1 cellular context compared by ENCODE assay signal in the genomic region with DNA sequence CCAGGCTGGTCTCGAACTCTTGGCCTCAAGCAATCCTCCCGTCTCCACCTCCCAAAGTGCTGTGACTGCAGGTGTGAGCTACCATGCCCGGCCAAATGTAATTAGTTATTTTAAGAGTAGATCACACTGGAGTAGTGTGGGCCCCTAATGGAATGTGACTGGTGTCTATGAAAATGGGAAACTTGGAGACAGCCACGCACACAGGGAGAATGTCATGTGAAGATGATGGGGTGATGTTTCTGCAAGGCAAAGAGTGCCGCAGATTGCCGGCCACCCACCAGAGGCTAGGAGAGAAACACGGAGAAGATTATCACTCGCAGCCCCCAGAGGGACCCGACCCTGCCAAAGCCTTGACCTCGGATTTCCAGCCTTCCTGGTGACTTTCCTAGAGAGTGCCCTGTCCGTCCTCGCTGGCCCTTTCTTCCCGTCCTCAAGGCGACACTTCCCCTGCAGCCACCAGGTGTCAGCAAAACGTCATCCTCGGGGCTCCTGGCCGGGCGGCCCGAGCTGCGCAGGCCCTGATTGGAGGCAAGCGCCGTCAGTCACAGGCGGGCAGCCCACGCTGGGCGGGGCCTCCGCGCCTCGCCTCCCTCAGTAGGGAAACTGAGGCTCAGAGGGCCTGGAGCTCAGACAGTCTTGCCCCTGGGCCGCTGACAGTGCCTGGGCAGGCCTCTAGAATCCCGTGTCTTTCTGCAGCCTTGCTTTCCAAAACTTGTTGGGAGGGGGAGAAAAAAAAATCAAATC.
A peak's percentile ranks its signal among the peaks of the same experiment; 100 is the strongest.
TF ChIP-seq lines count a peak whose summit lies in the region.

No MANE protein-coding gene starts in this region.

TF ChIP-seq in HEK293, 187 proteins besides CTCF, POLR2A, EP300 and RAD21 (continued from another document and continues in another):
- TF ChIP-seq ZNF621 (tag by site-specific recombination; IDR thresholded peaks at IDR 0.05) (no peak), KLF10 (tag by site-specific recombination; IDR thresholded peaks at IDR 0.05) (no peak), ZNF626 (tag by site-specific recombination; IDR thresholded peaks at IDR 0.05) (no peak), KLF1 (tag by site-specific recombination; IDR thresholded peaks at IDR 0.05) (peak; percentile 17; the same call in 1 of the 2 replicates), ZNF114 (tag by site-specific recombination; IDR thresholded peaks at IDR 0.05) (no peak), ZNF677 (tag by site-specific recombination; IDR thresholded peaks at IDR 0.05) (no peak), ZNF335 (tag by site-specific recombination; conservative IDR thresholded peaks at IDR 0.05) (no peak), ZNF202 (tag by site-specific recombination; IDR thresholded peaks at IDR 0.05; ENCODE audit: borderline replicate concordance) (no peak), ZNF19 (tag by site-specific recombination; IDR thresholded peaks at IDR 0.05; ENCODE audit: low read depth) (no peak), ZNF544 (tag by site-specific recombination; IDR thresholded peaks at IDR 0.05) (no peak), ZNF623 (tag by site-specific recombination; IDR thresholded peaks at IDR 0.05) (no peak), KLF9 (tag by site-specific recombination; IDR thresholded peaks at IDR 0.05; ENCODE audit: low read depth) (no peak), ZNF214 (tag by site-specific recombination; IDR thresholded peaks at IDR 0.05; ENCODE audit: borderline replicate concordance) (no peak), ZNF366 (tag by site-specific recombination; conservative IDR thresholded peaks at IDR 0.05) (peak; percentile 36; the same call in 1 of the 2 replicates), EGR2 (tag by site-specific recombination; IDR thresholded peaks at IDR 0.05; ENCODE audit: low read depth) (peak; percentile 71), OVOL3 (tag by site-specific recombination; IDR thresholded peaks at IDR 0.05) (no peak), GLIS2 (tag by site-specific recombination; IDR thresholded peaks at IDR 0.05) (no peak), ZIC2 (tag by site-specific recombination; IDR thresholded peaks at IDR 0.05) (no peak), SCRT2 (tag by site-specific recombination; IDR thresholded peaks at IDR 0.05) (no peak), ZNF248 (tag by site-specific recombination; IDR thresholded peaks at IDR 0.05) (no peak), SETDB1 (IDR thresholded peaks at IDR 0.05; ENCODE audit: insufficient read length, low read length) (no peak), ZFHX2 (tag by site-specific recombination; conservative IDR thresholded peaks at IDR 0.05) (peak; percentile 88), RBAK (tag by site-specific recombination; IDR thresholded peaks at IDR 0.05) (no peak), ZNF747 (tag by site-specific recombination; IDR thresholded peaks at IDR 0.05) (no peak), ZNF2 (tag by site-specific recombination; IDR thresholded peaks at IDR 0.05) (no peak), ZNF157 (tag by site-specific recombination; IDR thresholded peaks at IDR 0.05) (no peak), ZNF514 (tag by site-specific recombination; IDR thresholded peaks at IDR 0.05) (no peak), ZNF133 (tag by site-specific recombination; IDR thresholded peaks at IDR 0.05) (no peak), ZNF169 (tag by site-specific recombination; IDR thresholded peaks at IDR 0.05) (no peak), ZNF670 (tag by site-specific recombination; IDR thresholded peaks at IDR 0.05; ENCODE audit: low read depth) (no peak), ZNF777 (tag by site-specific recombination; IDR thresholded peaks at IDR 0.05; ENCODE audit: borderline replicate concordance) (no peak), IKZF3 (tag by site-specific recombination; IDR thresholded peaks at IDR 0.05) (no peak; the same call in 1 of the 2 replicates), ZNF394 (tag by site-specific recombination; IDR thresholded peaks at IDR 0.05; ENCODE audit: borderline replicate concordance) (no peak), ZNF548 (tag by site-specific recombination; IDR thresholded peaks at IDR 0.05) (no peak), FEZF1 (tag by site-specific recombination; IDR thresholded peaks at IDR 0.05) (no peak)
- TF ChIP-seq, protein P1, sequence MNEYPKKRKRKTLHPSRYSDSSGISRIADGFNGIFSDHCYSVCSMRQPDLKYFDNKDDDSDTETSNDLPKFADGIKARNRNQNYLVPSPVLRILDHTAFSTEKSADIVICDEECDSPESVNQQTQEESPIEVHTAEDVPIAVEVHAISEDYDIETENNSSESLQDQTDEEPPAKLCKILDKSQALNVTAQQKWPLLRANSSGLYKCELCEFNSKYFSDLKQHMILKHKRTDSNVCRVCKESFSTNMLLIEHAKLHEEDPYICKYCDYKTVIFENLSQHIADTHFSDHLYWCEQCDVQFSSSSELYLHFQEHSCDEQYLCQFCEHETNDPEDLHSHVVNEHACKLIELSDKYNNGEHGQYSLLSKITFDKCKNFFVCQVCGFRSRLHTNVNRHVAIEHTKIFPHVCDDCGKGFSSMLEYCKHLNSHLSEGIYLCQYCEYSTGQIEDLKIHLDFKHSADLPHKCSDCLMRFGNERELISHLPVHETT (tag by site-specific recombination; IDR thresholded peaks at IDR 0.05), result no peak
- TF ChIP-seq, protein P2, sequence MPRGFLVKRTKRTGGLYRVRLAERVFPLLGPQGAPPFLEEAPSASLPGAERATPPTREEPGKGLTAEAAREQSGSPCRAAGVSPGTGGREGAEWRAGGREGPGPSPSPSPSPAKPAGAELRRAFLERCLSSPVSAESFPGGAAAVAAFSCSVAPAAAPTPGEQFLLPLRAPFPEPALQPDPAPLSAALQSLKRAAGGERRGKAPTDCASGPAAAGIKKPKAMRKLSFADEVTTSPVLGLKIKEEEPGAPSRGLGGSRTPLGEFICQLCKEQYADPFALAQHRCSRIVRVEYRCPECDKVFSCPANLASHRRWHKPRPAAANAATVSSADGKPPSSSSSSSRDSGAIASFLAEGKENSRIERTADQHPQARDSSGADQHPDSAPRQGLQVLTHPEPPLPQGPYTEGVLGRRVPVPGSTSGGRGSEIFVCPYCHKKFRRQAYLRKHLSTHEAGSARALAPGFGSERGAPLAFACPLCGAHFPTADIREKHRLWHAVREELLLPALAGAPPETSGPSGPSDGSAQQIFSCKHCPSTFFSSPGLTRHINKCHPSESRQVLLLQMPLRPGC (tag by site-specific recombination; IDR thresholded peaks at IDR 0.05), result no peak
- TF ChIP-seq, protein P3, sequence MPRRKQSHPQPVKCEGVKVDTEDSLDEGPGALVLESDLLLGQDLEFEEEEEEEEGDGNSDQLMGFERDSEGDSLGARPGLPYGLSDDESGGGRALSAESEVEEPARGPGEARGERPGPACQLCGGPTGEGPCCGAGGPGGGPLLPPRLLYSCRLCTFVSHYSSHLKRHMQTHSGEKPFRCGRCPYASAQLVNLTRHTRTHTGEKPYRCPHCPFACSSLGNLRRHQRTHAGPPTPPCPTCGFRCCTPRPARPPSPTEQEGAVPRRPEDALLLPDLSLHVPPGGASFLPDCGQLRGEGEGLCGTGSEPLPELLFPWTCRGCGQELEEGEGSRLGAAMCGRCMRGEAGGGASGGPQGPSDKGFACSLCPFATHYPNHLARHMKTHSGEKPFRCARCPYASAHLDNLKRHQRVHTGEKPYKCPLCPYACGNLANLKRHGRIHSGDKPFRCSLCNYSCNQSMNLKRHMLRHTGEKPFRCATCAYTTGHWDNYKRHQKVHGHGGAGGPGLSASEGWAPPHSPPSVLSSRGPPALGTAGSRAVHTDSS (tag by site-specific recombination; IDR thresholded peaks at IDR 0.05), result no peak
- TF ChIP-seq, protein P4, sequence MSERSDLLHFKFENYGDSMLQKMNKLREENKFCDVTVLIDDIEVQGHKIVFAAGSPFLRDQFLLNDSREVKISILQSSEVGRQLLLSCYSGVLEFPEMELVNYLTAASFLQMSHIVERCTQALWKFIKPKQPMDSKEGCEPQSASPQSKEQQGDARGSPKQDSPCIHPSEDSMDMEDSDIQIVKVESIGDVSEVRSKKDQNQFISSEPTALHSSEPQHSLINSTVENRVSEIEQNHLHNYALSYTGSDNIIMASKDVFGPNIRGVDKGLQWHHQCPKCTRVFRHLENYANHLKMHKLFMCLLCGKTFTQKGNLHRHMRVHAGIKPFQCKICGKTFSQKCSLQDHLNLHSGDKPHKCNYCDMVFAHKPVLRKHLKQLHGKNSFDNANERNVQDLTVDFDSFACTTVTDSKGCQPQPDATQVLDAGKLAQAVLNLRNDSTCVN (tag by site-specific recombination; optimal IDR thresholded peaks at IDR 0.05), result no peak
- TF ChIP-seq, protein P5, sequence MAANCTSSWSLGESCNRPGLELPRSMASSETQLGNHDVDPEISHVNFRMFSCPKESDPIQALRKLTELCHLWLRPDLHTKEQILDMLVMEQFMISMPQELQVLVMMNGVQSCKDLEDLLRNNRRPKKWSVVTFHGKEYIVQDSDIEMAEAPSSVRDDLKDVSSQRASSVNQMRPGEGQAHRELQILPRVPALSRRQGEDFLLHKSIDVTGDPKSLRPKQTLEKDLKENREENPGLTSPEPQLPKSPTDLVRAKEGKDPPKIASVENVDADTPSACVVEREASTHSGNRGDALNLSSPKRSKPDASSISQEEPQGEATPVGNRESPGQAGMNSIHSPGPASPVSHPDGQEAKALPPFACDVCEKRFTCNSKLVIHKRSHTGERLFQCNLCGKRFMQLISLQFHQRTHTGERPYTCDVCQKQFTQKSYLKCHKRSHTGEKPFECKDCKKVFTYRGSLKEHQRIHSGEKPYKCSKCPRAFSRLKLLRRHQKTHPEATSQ (tag by site-specific recombination; IDR thresholded peaks at IDR 0.05), result no peak
- TF ChIP-seq, protein P6, sequence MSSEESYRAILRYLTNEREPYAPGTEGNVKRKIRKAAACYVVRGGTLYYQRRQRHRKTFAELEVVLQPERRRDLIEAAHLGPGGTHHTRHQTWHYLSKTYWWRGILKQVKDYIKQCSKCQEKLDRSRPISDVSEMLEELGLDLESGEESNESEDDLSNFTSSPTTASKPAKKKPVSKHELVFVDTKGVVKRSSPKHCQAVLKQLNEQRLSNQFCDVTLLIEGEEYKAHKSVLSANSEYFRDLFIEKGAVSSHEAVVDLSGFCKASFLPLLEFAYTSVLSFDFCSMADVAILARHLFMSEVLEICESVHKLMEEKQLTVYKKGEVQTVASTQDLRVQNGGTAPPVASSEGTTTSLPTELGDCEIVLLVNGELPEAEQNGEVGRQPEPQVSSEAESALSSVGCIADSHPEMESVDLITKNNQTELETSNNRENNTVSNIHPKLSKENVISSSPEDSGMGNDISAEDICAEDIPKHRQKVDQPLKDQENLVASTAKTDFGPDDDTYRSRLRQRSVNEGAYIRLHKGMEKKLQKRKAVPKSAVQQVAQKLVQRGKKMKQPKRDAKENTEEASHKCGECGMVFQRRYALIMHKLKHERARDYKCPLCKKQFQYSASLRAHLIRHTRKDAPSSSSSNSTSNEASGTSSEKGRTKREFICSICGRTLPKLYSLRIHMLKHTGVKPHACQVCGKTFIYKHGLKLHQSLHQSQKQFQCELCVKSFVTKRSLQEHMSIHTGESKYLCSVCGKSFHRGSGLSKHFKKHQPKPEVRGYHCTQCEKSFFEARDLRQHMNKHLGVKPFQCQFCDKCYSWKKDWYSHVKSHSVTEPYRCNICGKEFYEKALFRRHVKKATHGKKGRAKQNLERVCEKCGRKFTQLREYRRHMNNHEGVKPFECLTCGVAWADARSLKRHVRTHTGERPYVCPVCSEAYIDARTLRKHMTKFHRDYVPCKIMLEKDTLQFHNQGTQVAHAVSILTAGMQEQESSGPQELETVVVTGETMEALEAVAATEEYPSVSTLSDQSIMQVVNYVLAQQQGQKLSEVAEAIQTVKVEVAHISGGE (tag by site-specific recombination; conservative IDR thresholded peaks at IDR 0.05; ENCODE audit: low read depth), result no peak
- TF ChIP-seq, protein P7, sequence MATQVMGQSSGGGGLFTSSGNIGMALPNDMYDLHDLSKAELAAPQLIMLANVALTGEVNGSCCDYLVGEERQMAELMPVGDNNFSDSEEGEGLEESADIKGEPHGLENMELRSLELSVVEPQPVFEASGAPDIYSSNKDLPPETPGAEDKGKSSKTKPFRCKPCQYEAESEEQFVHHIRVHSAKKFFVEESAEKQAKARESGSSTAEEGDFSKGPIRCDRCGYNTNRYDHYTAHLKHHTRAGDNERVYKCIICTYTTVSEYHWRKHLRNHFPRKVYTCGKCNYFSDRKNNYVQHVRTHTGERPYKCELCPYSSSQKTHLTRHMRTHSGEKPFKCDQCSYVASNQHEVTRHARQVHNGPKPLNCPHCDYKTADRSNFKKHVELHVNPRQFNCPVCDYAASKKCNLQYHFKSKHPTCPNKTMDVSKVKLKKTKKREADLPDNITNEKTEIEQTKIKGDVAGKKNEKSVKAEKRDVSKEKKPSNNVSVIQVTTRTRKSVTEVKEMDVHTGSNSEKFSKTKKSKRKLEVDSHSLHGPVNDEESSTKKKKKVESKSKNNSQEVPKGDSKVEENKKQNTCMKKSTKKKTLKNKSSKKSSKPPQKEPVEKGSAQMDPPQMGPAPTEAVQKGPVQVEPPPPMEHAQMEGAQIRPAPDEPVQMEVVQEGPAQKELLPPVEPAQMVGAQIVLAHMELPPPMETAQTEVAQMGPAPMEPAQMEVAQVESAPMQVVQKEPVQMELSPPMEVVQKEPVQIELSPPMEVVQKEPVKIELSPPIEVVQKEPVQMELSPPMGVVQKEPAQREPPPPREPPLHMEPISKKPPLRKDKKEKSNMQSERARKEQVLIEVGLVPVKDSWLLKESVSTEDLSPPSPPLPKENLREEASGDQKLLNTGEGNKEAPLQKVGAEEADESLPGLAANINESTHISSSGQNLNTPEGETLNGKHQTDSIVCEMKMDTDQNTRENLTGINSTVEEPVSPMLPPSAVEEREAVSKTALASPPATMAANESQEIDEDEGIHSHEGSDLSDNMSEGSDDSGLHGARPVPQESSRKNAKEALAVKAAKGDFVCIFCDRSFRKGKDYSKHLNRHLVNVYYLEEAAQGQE (tag by site-specific recombination; IDR thresholded peaks at IDR 0.05), result no peak
- TF ChIP-seq, protein P8, sequence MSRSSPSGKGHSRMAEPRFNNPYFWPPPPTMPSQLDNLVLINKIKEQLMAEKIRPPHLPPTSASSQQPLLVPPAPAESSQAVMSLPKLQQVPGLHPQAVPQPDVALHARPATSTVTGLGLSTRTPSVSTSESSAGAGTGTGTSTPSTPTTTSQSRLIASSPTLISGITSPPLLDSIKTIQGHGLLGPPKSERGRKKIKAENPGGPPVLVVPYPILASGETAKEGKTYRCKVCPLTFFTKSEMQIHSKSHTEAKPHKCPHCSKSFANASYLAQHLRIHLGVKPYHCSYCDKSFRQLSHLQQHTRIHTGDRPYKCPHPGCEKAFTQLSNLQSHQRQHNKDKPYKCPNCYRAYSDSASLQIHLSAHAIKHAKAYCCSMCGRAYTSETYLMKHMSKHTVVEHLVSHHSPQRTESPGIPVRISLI (tag by site-specific recombination; IDR thresholded peaks at IDR 0.05), result peak; percentile 88
- TF ChIP-seq, protein P9, sequence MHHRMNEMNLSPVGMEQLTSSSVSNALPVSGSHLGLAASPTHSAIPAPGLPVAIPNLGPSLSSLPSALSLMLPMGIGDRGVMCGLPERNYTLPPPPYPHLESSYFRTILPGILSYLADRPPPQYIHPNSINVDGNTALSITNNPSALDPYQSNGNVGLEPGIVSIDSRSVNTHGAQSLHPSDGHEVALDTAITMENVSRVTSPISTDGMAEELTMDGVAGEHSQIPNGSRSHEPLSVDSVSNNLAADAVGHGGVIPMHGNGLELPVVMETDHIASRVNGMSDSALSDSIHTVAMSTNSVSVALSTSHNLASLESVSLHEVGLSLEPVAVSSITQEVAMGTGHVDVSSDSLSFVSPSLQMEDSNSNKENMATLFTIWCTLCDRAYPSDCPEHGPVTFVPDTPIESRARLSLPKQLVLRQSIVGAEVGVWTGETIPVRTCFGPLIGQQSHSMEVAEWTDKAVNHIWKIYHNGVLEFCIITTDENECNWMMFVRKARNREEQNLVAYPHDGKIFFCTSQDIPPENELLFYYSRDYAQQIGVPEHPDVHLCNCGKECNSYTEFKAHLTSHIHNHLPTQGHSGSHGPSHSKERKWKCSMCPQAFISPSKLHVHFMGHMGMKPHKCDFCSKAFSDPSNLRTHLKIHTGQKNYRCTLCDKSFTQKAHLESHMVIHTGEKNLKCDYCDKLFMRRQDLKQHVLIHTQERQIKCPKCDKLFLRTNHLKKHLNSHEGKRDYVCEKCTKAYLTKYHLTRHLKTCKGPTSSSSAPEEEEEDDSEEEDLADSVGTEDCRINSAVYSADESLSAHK (tag by site-specific recombination; IDR thresholded peaks at IDR 0.05), result no peak
